8 cellular contexts compared by ENCODE assay signal in the genomic region with DNA sequence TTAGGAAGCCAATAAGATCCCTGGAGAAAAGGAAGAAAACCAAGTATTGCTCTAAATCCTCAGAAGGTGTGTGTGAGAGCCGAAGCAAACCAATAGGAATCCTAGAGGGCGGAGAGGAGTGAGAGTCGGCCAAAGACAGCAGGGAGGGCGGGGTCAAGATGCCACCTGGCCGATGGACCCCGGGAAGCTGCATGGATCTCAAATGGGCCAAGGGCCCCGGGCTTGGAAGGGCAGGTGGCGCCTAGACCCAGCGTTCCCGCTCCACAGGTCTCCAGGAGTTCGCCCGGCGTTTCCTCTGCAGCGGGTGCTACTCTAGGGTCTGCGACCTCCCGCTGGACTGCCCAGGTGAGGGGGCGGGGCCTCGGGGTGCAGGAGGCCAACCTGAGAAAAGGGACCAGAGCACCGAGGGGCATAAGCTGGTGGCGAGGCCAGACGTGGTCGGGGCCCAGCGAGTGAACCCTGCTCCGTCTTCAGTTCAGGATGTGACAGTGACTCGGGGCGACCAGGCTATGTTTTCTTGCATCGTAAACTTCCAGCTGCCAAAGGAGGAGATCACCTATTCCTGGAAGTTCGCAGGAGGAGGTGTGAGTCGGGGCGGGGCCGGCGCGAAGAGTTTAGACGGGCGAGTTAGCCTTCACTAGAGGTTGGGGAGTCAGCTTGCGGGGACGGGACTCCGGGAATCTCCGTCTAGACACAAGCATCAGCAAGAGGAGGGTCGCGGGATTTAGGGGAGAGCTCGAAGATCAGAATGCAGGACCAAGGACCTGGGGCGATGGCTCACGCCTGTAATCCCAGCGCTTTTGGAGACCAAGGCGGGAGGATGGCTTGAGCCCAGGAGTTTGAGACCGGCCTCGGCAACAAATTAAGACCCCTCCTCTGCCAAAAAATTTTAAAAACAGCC. TPM values are rescaled to one million over a fixed set of nuclear protein-coding genes. Genes with fewer than 3 reads are reported as not detected.
DNase-seq lines count a peak whose midpoint lies in the region; ATAC-seq lines count a peak whose summit lies in the region.

No MANE protein-coding gene starts in this region.

- no peaks in the 10 kb centered on the region for H3K27me3 ChIP-seq in aorta (ENCODE audit: control insufficient read depth in 1 of 2, insufficient read depth in 2 of 2, low read length in 1 of 2)

- peak; percentile 24 for ATAC-seq in aorta (ENCODE audit: low FRiP score)
- no peak for ATAC-seq in activated CD4-positive, CD25-positive, alpha-beta regulatory T cell treated with anti-CD3 and anti-CD28 coated beads, Interleukin-2, amount 50 U/mL, for 24 hours
- no peak for ATAC-seq in GM21576 (IDR thresholded peaks at IDR 0.05; ENCODE audit: unreplicated experiment)

- 54 to 56% methylated on average over 47 to 48 of the region's 48 CpGs for WGBS in aorta, 2 donors

- no peaks in the 10 kb centered on the region for H3K9me3 ChIP-seq in aorta (ENCODE audit: control insufficient read depth, low read length)

- H3K27ac ChIP-seq in aorta (ENCODE audit: low read depth in 1 of 2, low read length in 2 of 2): peak overlapping the region in 1 of 2 donors; percentile 66

- DNase-seq in stimulated activated CD4-positive, alpha-beta T cell treated with anti-CD3 and anti-CD28 coated beads, Interleukin-15, amount 100 ng/mL, for 24 hours: peak; percentile 24
- no peak for DNase-seq in stimulated activated CD4-positive, alpha-beta T cell treated with anti-CD3 and anti-CD28 coated beads, Interleukin-12 subunit alpha, Interleukin-12 subunit beta, amount 100 ng/mL, for 4 hours
- peak; percentile 58 for DNase-seq in ecto neural progenitor cell (ENCODE audit: low spot score)
- peak; percentile 52 for DNase-seq in mucosa of gallbladder (ENCODE audit: low spot score)
- DNase-seq in aorta: peak; percentile 64 to 82
- no peak for DNase-seq in amniotic stem cell (lab: John Stamatoyannopoulos, UW)

- H3K36me3 ChIP-seq in aorta (ENCODE audit: control insufficient read depth in 1 of 2, insufficient read depth in 2 of 2, low read length in 1 of 2): no peaks in the 10 kb centered on the region

- no peak overlapping the region for H3K4me3 ChIP-seq in aorta (ENCODE audit: low read length in 2 of 2)

- H3K4me1 ChIP-seq in aorta (ENCODE audit: control insufficient read depth in 1 of 2, insufficient read depth in 2 of 2, low read length in 2 of 2): no peaks in the 10 kb centered on the region

- intact Hi-C loops in aorta (cut with DNase I): loop anchor here in 1 of 2 donors (1.0 to 5.0 kb wide), 2 partner anchors 13 to 336 kb away; a partner anchor contains a TSS

RNA-seq across cellular contexts. Expression of a gene that starts 9.9 kb away (rescaled TPM):
- total RNA-seq in mucosa of gallbladder (29.3 TPM), aorta (10 to 100 TPM; 37.3 to 53.0 TPM)
- 100 to 1,000 TPM in 1 of 2 donors, 10 to 100 TPM in 1; 21.3 to 103 TPM for polyA plus RNA-seq in aorta

RNA-seq across cellular contexts. Expression of a gene that starts 20.8 kb away (rescaled TPM):
- total RNA-seq in mucosa of gallbladder (0.12 TPM), aorta (1 to 10 TPM; 4.6 to 5.4 TPM)
- not detected for polyA plus RNA-seq in aorta

RNA-seq across cellular contexts. Expression of a gene that starts 48.7 kb away (rescaled TPM):
- total RNA-seq in mucosa of gallbladder: 9.3 TPM
- 10 to 100 TPM; 19.0 to 37.1 TPM for total RNA-seq in aorta
- 10 to 100 TPM in 1 of 2 donors, under 1 TPM in 1; 0.77 to 13.5 TPM for polyA plus RNA-seq in aorta

RNA-seq across cellular contexts. Expression of a gene that starts 56.4 kb away (rescaled TPM):
- 5.9 TPM for total RNA-seq in mucosa of gallbladder
- total RNA-seq in aorta: 1 to 10 TPM; 4.2 to 5.0 TPM
- polyA plus RNA-seq in aorta: under 1 TPM; 0.20 to 0.38 TPM

RNA-seq across cellular contexts. Expression of a gene that starts 58.0 kb away (rescaled TPM):
- total RNA-seq in mucosa of gallbladder (not detected), aorta (1 to 10 TPM; 2.7 to 3.9 TPM)
- 1 to 10 TPM in 1 of 2 donors, under 1 TPM in 1; 0.18 to 2.6 TPM for polyA plus RNA-seq in aorta

Comparison
In these comparisons a context has a peak if more than half of its experiments do, and no peak if none do; other contexts are left out.
1. DNase-seq: peak in stimulated activated CD4-positive, alpha-beta T cell treated with anti-CD3 and anti-CD28 coated beads, Interleukin-15, amount 100 ng/mL, for 24 hours (single experiment), ecto neural progenitor cell (single experiment), mucosa of gallbladder (single experiment) and aorta (2 of 2); none in stimulated activated CD4-positive, alpha-beta T cell treated with anti-CD3 and anti-CD28 coated beads, Interleukin-12 subunit alpha, Interleukin-12 subunit beta, amount 100 ng/mL, for 4 hours (single experiment) and amniotic stem cell (single experiment).